ENCODE assay signal across 22 cellular contexts in genomic region chr7:132148876-132149275, GRCh38.
"Had no signal": no experiment of that assay in that cellular context is flagged by ENCODE, and none has a peak within 500 bp of the region (broad histone marks: within the 10 kb centered on the region; RNA-seq: fewer than 3 reads in every experiment).

No MANE protein-coding gene starts in this region.

- H3K27ac ChIP-seq: coronary artery, dorsolateral prefrontal cortex, esophagus squamous epithelium, gastroesophageal sphincter, heart left ventricle, hepatocyte, left lung, lower lobe of right lung had no signal

- H3K36me3 Mint-ChIP-seq: memory B cell had no signal

- H3K9me3 ChIP-seq: esophagus squamous epithelium, gastroesophageal sphincter, heart left ventricle, left lung, lower lobe of right lung had no signal

- H3K4me3 ChIP-seq: coronary artery, dorsolateral prefrontal cortex, esophagus squamous epithelium, gastroesophageal sphincter, heart left ventricle, hepatocyte, left lung, lower lobe of right lung had no signal

- H3K27ac Mint-ChIP-seq: immature natural killer cell, memory B cell had no signal

- H2AFZ ChIP-seq: hepatocyte had no signal

- H3K36me3 ChIP-seq: esophagus squamous epithelium, gastroesophageal sphincter, left lung, lower lobe of right lung had no signal

- H3K4me2 ChIP-seq: hepatocyte had no signal

- H3K9me3 Mint-ChIP-seq: immature natural killer cell had no signal

- ATAC-seq: gastroesophageal sphincter, heart left ventricle, left cardiac atrium, left lung, left ventricle myocardium superior, lower lobe of right lung had no signal

- FAIRE-seq: colon, endothelial cell of umbilical vein, frontal cortex had no signal

- H3K27me3 ChIP-seq: gastroesophageal sphincter, heart left ventricle, hepatocyte had no signal

- H3K4me3 Mint-ChIP-seq: immature natural killer cell, memory B cell had no signal

- H3K4me1 Mint-ChIP-seq: immature natural killer cell, memory B cell had no signal

- H3K4me1 ChIP-seq: heart left ventricle, left lung, lower lobe of right lung had no signal

- H3K79me2 ChIP-seq: hepatocyte had no signal

- DNase-seq: dermis blood vessel endothelial cell; dorsolateral prefrontal cortex; effector CD4-positive, alpha-beta T cell; effector memory CD4-positive, alpha-beta T cell; esophagus squamous epithelium; foreskin fibroblast; heart left ventricle; immature natural killer cell; islet precursor cell; left cardiac atrium; left lung; left ventricle myocardium superior; lower lobe of right lung; mesendoderm; midbrain had no signal
